Comparison of ENCODE assay signal across 8 cellular contexts in genomic region chr11:16946477-16947282, GRCh38.
DNase-seq lines count a peak whose midpoint lies in the region; ATAC-seq and TF ChIP-seq lines count a peak whose summit lies in the region.

No MANE protein-coding gene starts in this region.

- TF ChIP-seq CTCF in GM12864 (IDR thresholded peaks at IDR 0.05; ENCODE audit: low read depth, low read length, missing control alignments), result no peak

- peak; percentile 69 for ATAC-seq in GM19463 (IDR thresholded peaks at IDR 0.05; ENCODE audit: unreplicated experiment)
- ATAC-seq in HG03108 (IDR thresholded peaks at IDR 0.05; ENCODE audit: unreplicated experiment), result peak; percentile 55
- ATAC-seq in GM18873 (IDR thresholded peaks at IDR 0.05; ENCODE audit: low FRiP score, unreplicated experiment), result no peak

- no peak overlapping the region; the same call in 1 of the 2 replicates for H3K4me3 ChIP-seq in GM12864 (ENCODE audit: low read depth, low read length)

- DNase-seq in GM12864 (ENCODE audit: low read depth) (peak; percentile 21), amniotic epithelial cell (ENCODE audit: low read depth) (peak; percentile 25), activated gamma-delta T cell (lab: John Stamatoyannopoulos, UW) (no peak), iPS-NIHi7 (ENCODE audit: extremely low spot score) (no peak), T-helper 9 cell (no peak)

Comparison
In these comparisons a context has a peak if more than half of its experiments do, and no peak if none do; other contexts are left out.
1. DNase-seq: peak in GM12864 (single experiment) and amniotic epithelial cell (single experiment); none in activated gamma-delta T cell (single experiment), iPS-NIHi7 (single experiment) and T-helper 9 cell (single experiment).